In the genomic region with DNA sequence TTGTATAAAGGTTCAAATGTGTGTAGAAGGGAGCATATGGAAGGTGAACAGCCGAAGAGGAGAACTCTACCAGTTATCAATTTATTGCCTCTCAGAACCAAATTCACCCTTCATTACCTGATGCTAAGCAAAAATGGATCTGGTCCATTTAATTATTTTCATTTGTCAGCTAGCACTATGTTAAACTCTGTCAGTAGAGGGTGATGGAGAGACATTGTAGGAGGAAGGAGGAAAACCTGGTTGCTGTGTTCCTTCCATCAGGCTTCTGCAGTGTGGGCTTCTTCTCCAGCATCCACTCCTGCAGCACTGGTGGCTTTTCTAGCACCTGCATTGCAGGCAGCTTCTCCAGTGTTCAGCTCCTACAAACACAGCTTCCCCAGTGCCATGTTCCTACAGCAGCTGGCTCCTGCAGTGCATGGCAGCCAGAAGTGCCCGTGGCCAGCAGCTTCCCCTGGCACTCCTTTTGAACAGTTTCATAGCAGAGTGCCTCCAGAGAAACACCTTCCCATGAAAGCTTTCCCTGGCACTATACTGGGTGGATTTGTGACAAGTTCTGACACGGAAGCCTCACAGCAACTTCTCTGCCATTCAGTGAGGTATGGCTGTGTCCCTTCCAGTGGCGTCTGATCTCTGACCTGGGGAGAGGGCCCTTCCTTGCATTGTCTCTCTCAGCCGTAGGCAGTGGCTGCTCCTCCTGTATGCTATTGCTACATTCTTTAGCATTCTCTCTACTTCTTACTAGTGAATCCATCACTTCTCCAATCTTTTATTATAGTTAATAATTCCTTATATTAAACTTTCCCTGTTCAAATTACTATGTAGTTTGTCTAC, we compare ENCODE assay signal across 8 cellular contexts. TPM values are rescaled to one million over a fixed set of nuclear protein-coding genes. Genes with fewer than 3 reads are reported as not detected.
A peak's percentile ranks its signal among the peaks of the same experiment; 100 is the strongest.
DNase-seq lines count a peak whose midpoint lies in the region; ATAC-seq, FAIRE-seq and TF ChIP-seq lines count a peak whose summit lies in the region.

No MANE protein-coding gene starts in this region.

- no peaks in the 10 kb centered on the region for H3K36me3 ChIP-seq in DND-41 (ENCODE audit: insufficient read depth, low read length)

- no peaks in the 10 kb centered on the region for H4K20me1 ChIP-seq in DND-41 (ENCODE audit: insufficient read depth, low read length)

- intact Hi-C loops in left colon (cut with DNase I, micrococcal nuclease), result no loop called here

- no peak overlapping the region for H2AFZ ChIP-seq in DND-41 (ENCODE audit: low read depth, low read length)

- H3K4me3 ChIP-seq in DND-41 (ENCODE audit: low read depth in 1 of 2, low read length in 2 of 2), result no peak overlapping the region

- H3K4me2 ChIP-seq in DND-41 (ENCODE audit: insufficient read depth, low read length), result no peak overlapping the region

- no peaks in the 10 kb centered on the region for H3K9me3 ChIP-seq in DND-41 (ENCODE audit: insufficient read depth, low read length, severe bottlenecking)

- peak; percentile 41 for FAIRE-seq in TTC549 (lab: Jason Lieb, UNC)

- no peak overlapping the region for H3K27ac ChIP-seq in DND-41 (ENCODE audit: low read length)

- H3K9ac ChIP-seq in DND-41 (ENCODE audit: low read depth, low read length), result no peak overlapping the region

- TF ChIP-seq CTCF in DND-41 (IDR thresholded peaks at IDR 0.05; ENCODE audit: borderline replicate concordance, extremely low read depth, low read length, poor library complexity, severe bottlenecking), result peak; percentile 45

- no peaks in the 10 kb centered on the region for H3K4me1 ChIP-seq in DND-41 (ENCODE audit: insufficient read depth, low read length)

- H3K79me2 ChIP-seq in DND-41 (ENCODE audit: insufficient read depth, low read length), result no peaks in the 10 kb centered on the region

- ATAC-seq in DND-41 (ENCODE audit: insufficient read depth, low read depth), result peak; percentile 39; the same call in 1 of the 3 replicates
- peak; percentile 57 for ATAC-seq in left colon
- no peak for ATAC-seq in HG02678 (IDR thresholded peaks at IDR 0.05; ENCODE audit: unreplicated experiment)

- DNase-seq in DND-41 (no peak), HT1080 (ENCODE audit: low read depth) (peak; percentile 36), left colon (no peak), NCI-H2196 (lab: John Stamatoyannopoulos, UW; ENCODE audit: unreplicated experiment) (no peak), NCI-H1694 treated with DMSO at 0.1 percent for 48 hours (lab: John Stamatoyannopoulos, UW) (no peak), HuH-7.5 (ENCODE audit: low spot score) (no peak)

- peaks cover 9% of the 10 kb centered on the region for H3K27me3 ChIP-seq in DND-41 (ENCODE audit: insufficient read depth, low read length, poor library complexity)

RNA-seq across cellular contexts. Expression of gene IL17RD, which starts 14.6 kb away (rescaled TPM):
- total RNA-seq in HT1080 (2014; rRNA removed; shearing (Covaris generic)), result 4.3 and 5.7 TPM in 2 replicates
- 2.7 and 3.6 TPM in 2 replicates for polyA plus RNA-seq in HT1080 (2015; cell fraction: cytosol; rRNA removed)
- 3.4 and 3.6 TPM in 2 replicates for polyA plus RNA-seq in HT1080 (2015; cell fraction: nucleus; rRNA removed)
- total RNA-seq in left colon, result 1 to 10 TPM in 1 of 2 donors, under 1 TPM in 1; 0.85 to 2.7 TPM

RNA-seq across cellular contexts. Expression of gene HESX1, which starts 20.0 kb away (rescaled TPM):
- 0.20 and 1.3 TPM in 2 replicates for total RNA-seq in HT1080 (2014; rRNA removed; shearing (Covaris generic))
- polyA plus RNA-seq in HT1080 (2015; cell fraction: cytosol; rRNA removed), result 1.5 and 2.0 TPM in 2 replicates
- 2.0 and 2.4 TPM in 2 replicates for polyA plus RNA-seq in HT1080 (2015; cell fraction: nucleus; rRNA removed)
- under 1 TPM in 1 of 2 donors, not detected in 1; 0.43 TPM for total RNA-seq in left colon

RNA-seq across cellular contexts. Expression of gene APPL1, which starts 47.7 kb away (rescaled TPM):
- total RNA-seq in HT1080 (2014; rRNA removed; shearing (Covaris generic)), result 44.9 and 46.1 TPM in 2 replicates
- 27.2 and 34.1 TPM in 2 replicates for polyA plus RNA-seq in HT1080 (2015; cell fraction: cytosol; rRNA removed)
- 26.1 and 26.2 TPM in 2 replicates for polyA plus RNA-seq in HT1080 (2015; cell fraction: nucleus; rRNA removed)
- 10 to 100 TPM; 25.7 to 38.8 TPM for total RNA-seq in left colon
